12 cellular contexts compared by ENCODE assay signal in the genomic region with DNA sequence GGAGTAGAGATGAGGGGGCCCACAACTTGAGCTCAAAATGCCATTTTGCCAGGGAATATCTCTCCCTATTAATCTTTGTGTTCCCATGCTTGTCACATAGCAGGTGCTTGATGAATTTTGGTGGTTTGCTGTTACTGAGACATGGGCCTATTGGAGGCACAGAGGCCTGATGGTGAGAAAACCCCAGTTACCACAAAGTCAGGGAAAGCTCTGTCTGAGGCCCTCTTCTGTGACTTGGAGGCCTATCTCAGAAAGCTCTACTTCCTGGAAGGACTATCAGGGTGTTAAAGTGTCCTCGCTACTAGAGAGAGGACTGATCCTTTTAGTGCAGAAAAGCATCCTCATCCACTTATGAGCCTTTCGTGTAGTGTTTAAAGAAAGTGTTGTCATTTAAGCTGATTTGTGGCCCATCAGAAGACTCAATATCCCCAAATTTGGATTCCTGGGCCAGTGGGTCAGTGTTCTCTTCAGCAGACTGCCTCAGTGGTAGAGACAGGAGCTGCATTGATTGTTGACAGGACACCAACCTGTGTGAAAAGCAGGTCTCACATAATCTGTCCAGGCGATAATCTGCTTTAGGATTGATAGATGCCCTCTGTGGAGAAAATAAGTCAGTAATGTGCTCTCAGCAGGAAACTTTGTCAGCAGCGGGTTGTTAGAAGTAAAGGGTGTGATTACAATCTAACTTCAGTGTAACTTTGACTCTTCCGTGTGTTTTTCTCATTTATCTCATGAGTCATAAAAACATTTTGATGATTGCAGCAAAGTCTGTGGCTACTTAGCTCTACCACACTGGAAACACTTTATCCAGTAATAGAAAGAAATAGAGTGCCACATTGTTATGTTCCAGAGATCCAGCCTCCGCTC.
DNase-seq lines count a peak whose midpoint lies in the region; ATAC-seq lines count a peak whose summit lies in the region.
"Had no signal": no experiment of that assay in that cellular context is flagged by ENCODE, and none has a peak within 500 bp of the region (broad histone marks: within the 10 kb centered on the region; RNA-seq: fewer than 3 reads in every experiment).

No MANE protein-coding gene starts in this region.

- no peak overlapping the region for H3K4me3 ChIP-seq in trophoblast cell (ENCODE audit: low read depth, low read length)
- H3K4me3 ChIP-seq: left lung, prostate gland had no signal

- H3K79me1 ChIP-seq in trophoblast cell (ENCODE audit: low read length): no peaks in the 10 kb centered on the region

- H3K4me1 Mint-ChIP-seq in T-cell: peaks cover 69 to 81% (median 73%) of the 10 kb centered on the region in 3 donors
- peaks cover 47 to 67% of the 10 kb centered on the region in 2 donors for H3K4me1 Mint-ChIP-seq in effector memory CD8-positive, alpha-beta T cell (ENCODE audit: low read depth in 2 of 2)

- no peaks in the 10 kb centered on the region for H3K27me3 ChIP-seq in trophoblast cell (ENCODE audit: insufficient read depth, low read length)
- H3K27me3 ChIP-seq: left lung had no signal

- no peak overlapping the region for H3K4me2 ChIP-seq in trophoblast cell (ENCODE audit: low read length)

- H3K36me3 ChIP-seq in trophoblast cell (ENCODE audit: control insufficient read depth in 1 of 2, insufficient read depth in 2 of 2, low read length in 2 of 2): no peaks in the 10 kb centered on the region
- H3K36me3 ChIP-seq: BE2C, left lung, prostate gland had no signal

- H3K27ac Mint-ChIP-seq in T-cell: peak overlapping the region; percentile 98
- H3K27ac Mint-ChIP-seq in effector memory CD8-positive, alpha-beta T cell: peak overlapping the region; percentile 85 to 89

- H4K8ac ChIP-seq in trophoblast cell (ENCODE audit: low read depth, low read length): no peak overlapping the region

- no peak overlapping the region for H2AK5ac ChIP-seq in trophoblast cell (ENCODE audit: low read length)

- H3K4ac ChIP-seq in trophoblast cell (ENCODE audit: low read depth, low read length): no peak overlapping the region

- no peaks in the 10 kb centered on the region for H3K79me2 ChIP-seq in trophoblast cell (ENCODE audit: control insufficient read depth, insufficient read depth, low read length, poor library complexity)

- no peak overlapping the region for H3K14ac ChIP-seq in trophoblast cell (ENCODE audit: low read length)

- POLR2A ChIA-PET in T-cell (lab: Charles Lee): interaction anchor here in 1 of 2 donors (1.0 kb wide), 1 partner anchor 1189 kb away, joined by 3 read pairs; no protein-coding TSS in a partner anchor

- H2BK5ac ChIP-seq in trophoblast cell (ENCODE audit: low read depth, low read length, poor library complexity): no peak overlapping the region

- no peak overlapping the region for H4K91ac ChIP-seq in trophoblast cell (ENCODE audit: low read depth, low read length)

- no peaks in the 10 kb centered on the region for H3K36me3 Mint-ChIP-seq in T-cell
- H3K36me3 Mint-ChIP-seq in effector memory CD8-positive, alpha-beta T cell (ENCODE audit: insufficient read depth): peaks cover 3% of the 10 kb centered on the region

- CTCF ChIA-PET in T-cell (lab: Charles Lee): interaction anchor here in 1 of 2 donors (0.5 to 1.5 kb wide), 4 partner anchors 13 to 1507 kb away, joined by 3 to 5 read pairs (median 3); no protein-coding TSS in a partner anchor

- H3K27me3 Mint-ChIP-seq in T-cell: no peaks in the 10 kb centered on the region
- H3K27me3 Mint-ChIP-seq in effector memory CD8-positive, alpha-beta T cell: no peaks in the 10 kb centered on the region

- peak; percentile 15 for DNase-seq in CD1c-positive myeloid dendritic cell (ENCODE audit: extremely low spot score)
- DNase-seq in T-cell: peak in 4 of 34 experiments; percentile 14 to 27 (median 20)
- DNase-seq in effector memory CD8-positive, alpha-beta T cell: peak in 1 of 3 experiments; percentile 8
- DNase-seq in trophoblast cell: no peak
- DNase-seq in NCI-H2029 treated with DMSO at 0.1 percent for 48 hours (lab: John Stamatoyannopoulos, UW): no peak
- no peak for DNase-seq in NCI-H446 (lab: John Stamatoyannopoulos, UW)
- DNase-seq in kidney glomerular epithelial cell (lab: John Stamatoyannopoulos, UW): no peak
- DNase-seq: BE2C, left lung, NCI-H1436 treated with DMSO at 0.1 percent for 48 hours had no signal

- H2BK12ac ChIP-seq in trophoblast cell (ENCODE audit: low read length): no peak overlapping the region

- H4K12ac ChIP-seq in trophoblast cell (ENCODE audit: low read depth, low read length): no peak overlapping the region

- H2AFZ ChIP-seq in trophoblast cell (ENCODE audit: insufficient read depth, low read length, poor library complexity): no peak overlapping the region

- no peaks in the 10 kb centered on the region for H3K9me3 ChIP-seq in trophoblast cell (ENCODE audit: insufficient read depth, low read depth, low read length)
- H3K9me3 ChIP-seq: BE2C, left lung, prostate gland had no signal

- no peak overlapping the region for H3K27ac ChIP-seq in trophoblast cell (ENCODE audit: low read depth, low read length)
- H3K27ac ChIP-seq: prostate gland had no signal

- no CpG with 5 or more reads among the region's 6 CpGs for WGBS in trophoblast cell (ENCODE audit: extremely low coverage, insufficient coverage, insufficient read length)

- H3K4me1 ChIP-seq in trophoblast cell (ENCODE audit: control insufficient read depth in 1 of 2, insufficient read depth in 2 of 2, low read length in 2 of 2): no peaks in the 10 kb centered on the region
- H3K4me1 ChIP-seq: BE2C, prostate gland had no signal

- no peak overlapping the region for H2BK120ac ChIP-seq in trophoblast cell (ENCODE audit: insufficient read depth, low read length, poor library complexity)

- H3K4me3 Mint-ChIP-seq in T-cell: peak overlapping the region; percentile 22 to 71 (median 51)
- H3K4me3 Mint-ChIP-seq in effector memory CD8-positive, alpha-beta T cell: peak overlapping the region; percentile 51 to 80

- peaks cover 2 to 4% (median 3%) of the 10 kb centered on the region in 3 donors for H3K9me3 Mint-ChIP-seq in T-cell
- peaks cover 0 to 1% of the 10 kb centered on the region in 2 donors for H3K9me3 Mint-ChIP-seq in effector memory CD8-positive, alpha-beta T cell

- H3K18ac ChIP-seq in trophoblast cell (ENCODE audit: low read length): no peak overlapping the region

- H3K9ac ChIP-seq in trophoblast cell (ENCODE audit: low read length): no peak overlapping the region

- ATAC-seq in GM19351 (IDR thresholded peaks at IDR 0.05; ENCODE audit: unreplicated experiment) (peak; percentile 61), T-cell (replicated peaks in 1 of 4) (peak; percentile 64 to 78 (median 76))
- peak; percentile 70 for ATAC-seq in effector memory CD8-positive, alpha-beta T cell (replicated peaks)

- H3K23ac ChIP-seq in trophoblast cell (ENCODE audit: low read length): no peak overlapping the region
